ENCODE assay signal across 2 cellular contexts in the genomic region with DNA sequence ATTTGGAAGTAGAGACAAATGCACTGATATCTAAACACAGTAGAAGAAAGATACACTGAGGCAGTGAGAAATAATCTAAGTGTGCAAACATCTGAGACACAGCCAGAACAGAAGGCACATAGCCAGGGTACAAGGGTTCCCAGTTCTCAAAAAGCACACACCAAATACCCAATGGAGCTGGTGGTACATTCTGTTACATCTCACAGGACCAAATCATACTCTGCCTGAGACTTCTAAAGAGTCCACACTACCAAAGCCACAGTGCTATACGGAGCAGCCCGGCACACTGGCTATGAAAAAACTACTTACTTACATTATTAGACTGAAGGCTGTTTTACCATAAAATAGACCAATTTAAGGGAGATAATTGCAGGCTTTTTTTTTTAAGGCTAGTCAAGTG.
TF ChIP-seq lines count a peak whose summit lies in the region.

No MANE protein-coding gene starts in this region.

TF ChIP-seq in liver, 16 proteins besides CTCF, POLR2A, EP300 and RAD21:
- TF ChIP-seq FOXA1 (IDR thresholded peaks at IDR 0.05) (no peak), NR2F2 (IDR thresholded peaks at IDR 0.05) (no peak), FOXA2 (IDR thresholded peaks at IDR 0.05) (no peak), SP1 (IDR thresholded peaks at IDR 0.05) (peak; percentile 21), RXRA (IDR thresholded peaks at IDR 0.05) (peak; percentile 6 to 41), HNF4G (IDR thresholded peaks at IDR 0.05) (peak; percentile 30), HNF4A (conservative IDR thresholded peaks at IDR 0.05) (peak; percentile 76), TAF1 (conservative IDR thresholded peaks at IDR 0.05) (peak; percentile 55), JUND (IDR thresholded peaks at IDR 0.05) (peak in 1 of 2 donors; percentile 64), EGR1 (IDR thresholded peaks at IDR 0.05; ENCODE audit: low read depth in 2 of 2) (no peak)
- TF ChIP-seq, protein P1, sequence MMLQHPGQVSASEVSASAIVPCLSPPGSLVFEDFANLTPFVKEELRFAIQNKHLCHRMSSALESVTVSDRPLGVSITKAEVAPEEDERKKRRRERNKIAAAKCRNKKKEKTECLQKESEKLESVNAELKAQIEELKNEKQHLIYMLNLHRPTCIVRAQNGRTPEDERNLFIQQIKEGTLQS (IDR thresholded peaks at IDR 0.05): no peak
- TF ChIP-seq, protein P2, sequence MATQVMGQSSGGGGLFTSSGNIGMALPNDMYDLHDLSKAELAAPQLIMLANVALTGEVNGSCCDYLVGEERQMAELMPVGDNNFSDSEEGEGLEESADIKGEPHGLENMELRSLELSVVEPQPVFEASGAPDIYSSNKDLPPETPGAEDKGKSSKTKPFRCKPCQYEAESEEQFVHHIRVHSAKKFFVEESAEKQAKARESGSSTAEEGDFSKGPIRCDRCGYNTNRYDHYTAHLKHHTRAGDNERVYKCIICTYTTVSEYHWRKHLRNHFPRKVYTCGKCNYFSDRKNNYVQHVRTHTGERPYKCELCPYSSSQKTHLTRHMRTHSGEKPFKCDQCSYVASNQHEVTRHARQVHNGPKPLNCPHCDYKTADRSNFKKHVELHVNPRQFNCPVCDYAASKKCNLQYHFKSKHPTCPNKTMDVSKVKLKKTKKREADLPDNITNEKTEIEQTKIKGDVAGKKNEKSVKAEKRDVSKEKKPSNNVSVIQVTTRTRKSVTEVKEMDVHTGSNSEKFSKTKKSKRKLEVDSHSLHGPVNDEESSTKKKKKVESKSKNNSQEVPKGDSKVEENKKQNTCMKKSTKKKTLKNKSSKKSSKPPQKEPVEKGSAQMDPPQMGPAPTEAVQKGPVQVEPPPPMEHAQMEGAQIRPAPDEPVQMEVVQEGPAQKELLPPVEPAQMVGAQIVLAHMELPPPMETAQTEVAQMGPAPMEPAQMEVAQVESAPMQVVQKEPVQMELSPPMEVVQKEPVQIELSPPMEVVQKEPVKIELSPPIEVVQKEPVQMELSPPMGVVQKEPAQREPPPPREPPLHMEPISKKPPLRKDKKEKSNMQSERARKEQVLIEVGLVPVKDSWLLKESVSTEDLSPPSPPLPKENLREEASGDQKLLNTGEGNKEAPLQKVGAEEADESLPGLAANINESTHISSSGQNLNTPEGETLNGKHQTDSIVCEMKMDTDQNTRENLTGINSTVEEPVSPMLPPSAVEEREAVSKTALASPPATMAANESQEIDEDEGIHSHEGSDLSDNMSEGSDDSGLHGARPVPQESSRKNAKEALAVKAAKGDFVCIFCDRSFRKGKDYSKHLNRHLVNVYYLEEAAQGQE (IDR thresholded peaks at IDR 0.05): peak; percentile 72
- TF ChIP-seq, protein P3, sequence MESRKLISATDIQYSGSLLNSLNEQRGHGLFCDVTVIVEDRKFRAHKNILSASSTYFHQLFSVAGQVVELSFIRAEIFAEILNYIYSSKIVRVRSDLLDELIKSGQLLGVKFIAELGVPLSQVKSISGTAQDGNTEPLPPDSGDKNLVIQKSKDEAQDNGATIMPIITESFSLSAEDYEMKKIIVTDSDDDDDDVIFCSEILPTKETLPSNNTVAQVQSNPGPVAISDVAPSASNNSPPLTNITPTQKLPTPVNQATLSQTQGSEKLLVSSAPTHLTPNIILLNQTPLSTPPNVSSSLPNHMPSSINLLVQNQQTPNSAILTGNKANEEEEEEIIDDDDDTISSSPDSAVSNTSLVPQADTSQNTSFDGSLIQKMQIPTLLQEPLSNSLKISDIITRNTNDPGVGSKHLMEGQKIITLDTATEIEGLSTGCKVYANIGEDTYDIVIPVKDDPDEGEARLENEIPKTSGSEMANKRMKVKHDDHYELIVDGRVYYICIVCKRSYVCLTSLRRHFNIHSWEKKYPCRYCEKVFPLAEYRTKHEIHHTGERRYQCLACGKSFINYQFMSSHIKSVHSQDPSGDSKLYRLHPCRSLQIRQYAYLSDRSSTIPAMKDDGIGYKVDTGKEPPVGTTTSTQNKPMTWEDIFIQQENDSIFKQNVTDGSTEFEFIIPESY (IDR thresholded peaks at IDR 0.05): peak; percentile 90
- TF ChIP-seq, protein P4, sequence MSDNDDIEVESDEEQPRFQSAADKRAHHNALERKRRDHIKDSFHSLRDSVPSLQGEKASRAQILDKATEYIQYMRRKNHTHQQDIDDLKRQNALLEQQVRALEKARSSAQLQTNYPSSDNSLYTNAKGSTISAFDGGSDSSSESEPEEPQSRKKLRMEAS (IDR thresholded peaks at IDR 0.05): peak; percentile 26
TF ChIP-seq in liver: peak in this region for 9.

TF ChIP-seq in HepG2, 621 proteins besides CTCF, POLR2A, EP300 and RAD21:
- no peak for TF ChIP-seq HHEX (CRISPR knock-in tag; IDR thresholded peaks at IDR 0.05)
- TF ChIP-seq HMG20B (CRISPR knock-in tag; conservative IDR thresholded peaks at IDR 0.05): no peak
- TF ChIP-seq ZNF446 (CRISPR knock-in tag; IDR thresholded peaks at IDR 0.05): no peak
- no peak for TF ChIP-seq SMARCE1 (IDR thresholded peaks at IDR 0.05; ENCODE audit: borderline replicate concordance)
- no peak for TF ChIP-seq ZBTB7B (CRISPR knock-in tag; IDR thresholded peaks at IDR 0.05)
- TF ChIP-seq RFX5 (IDR thresholded peaks at IDR 0.05; ENCODE audit: low read depth, low read length): no peak
- no peak for TF ChIP-seq NFRKB (IDR thresholded peaks at IDR 0.05)
- no peak for TF ChIP-seq NCOA1 (CRISPR knock-in tag; IDR thresholded peaks at IDR 0.05)
- TF ChIP-seq, protein P5, sequence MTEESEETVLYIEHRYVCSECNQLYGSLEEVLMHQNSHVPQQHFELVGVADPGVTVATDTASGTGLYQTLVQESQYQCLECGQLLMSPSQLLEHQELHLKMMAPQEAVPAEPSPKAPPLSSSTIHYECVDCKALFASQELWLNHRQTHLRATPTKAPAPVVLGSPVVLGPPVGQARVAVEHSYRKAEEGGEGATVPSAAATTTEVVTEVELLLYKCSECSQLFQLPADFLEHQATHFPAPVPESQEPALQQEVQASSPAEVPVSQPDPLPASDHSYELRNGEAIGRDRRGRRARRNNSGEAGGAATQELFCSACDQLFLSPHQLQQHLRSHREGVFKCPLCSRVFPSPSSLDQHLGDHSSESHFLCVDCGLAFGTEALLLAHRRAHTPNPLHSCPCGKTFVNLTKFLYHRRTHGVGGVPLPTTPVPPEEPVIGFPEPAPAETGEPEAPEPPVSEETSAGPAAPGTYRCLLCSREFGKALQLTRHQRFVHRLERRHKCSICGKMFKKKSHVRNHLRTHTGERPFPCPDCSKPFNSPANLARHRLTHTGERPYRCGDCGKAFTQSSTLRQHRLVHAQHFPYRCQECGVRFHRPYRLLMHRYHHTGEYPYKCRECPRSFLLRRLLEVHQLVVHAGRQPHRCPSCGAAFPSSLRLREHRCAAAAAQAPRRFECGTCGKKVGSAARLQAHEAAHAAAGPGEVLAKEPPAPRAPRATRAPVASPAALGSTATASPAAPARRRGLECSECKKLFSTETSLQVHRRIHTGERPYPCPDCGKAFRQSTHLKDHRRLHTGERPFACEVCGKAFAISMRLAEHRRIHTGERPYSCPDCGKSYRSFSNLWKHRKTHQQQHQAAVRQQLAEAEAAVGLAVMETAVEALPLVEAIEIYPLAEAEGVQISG (CRISPR knock-in tag; IDR thresholded peaks at IDR 0.05): no peak
- no peak for TF ChIP-seq ZSCAN30 (CRISPR knock-in tag; IDR thresholded peaks at IDR 0.05)
- no peak for TF ChIP-seq JARID2 (CRISPR knock-in tag; IDR thresholded peaks at IDR 0.05; ENCODE audit: insufficient replicate concordance)
- no peak for TF ChIP-seq NR2F1 (CRISPR knock-in tag; IDR thresholded peaks at IDR 0.05)
- TF ChIP-seq, protein P6, sequence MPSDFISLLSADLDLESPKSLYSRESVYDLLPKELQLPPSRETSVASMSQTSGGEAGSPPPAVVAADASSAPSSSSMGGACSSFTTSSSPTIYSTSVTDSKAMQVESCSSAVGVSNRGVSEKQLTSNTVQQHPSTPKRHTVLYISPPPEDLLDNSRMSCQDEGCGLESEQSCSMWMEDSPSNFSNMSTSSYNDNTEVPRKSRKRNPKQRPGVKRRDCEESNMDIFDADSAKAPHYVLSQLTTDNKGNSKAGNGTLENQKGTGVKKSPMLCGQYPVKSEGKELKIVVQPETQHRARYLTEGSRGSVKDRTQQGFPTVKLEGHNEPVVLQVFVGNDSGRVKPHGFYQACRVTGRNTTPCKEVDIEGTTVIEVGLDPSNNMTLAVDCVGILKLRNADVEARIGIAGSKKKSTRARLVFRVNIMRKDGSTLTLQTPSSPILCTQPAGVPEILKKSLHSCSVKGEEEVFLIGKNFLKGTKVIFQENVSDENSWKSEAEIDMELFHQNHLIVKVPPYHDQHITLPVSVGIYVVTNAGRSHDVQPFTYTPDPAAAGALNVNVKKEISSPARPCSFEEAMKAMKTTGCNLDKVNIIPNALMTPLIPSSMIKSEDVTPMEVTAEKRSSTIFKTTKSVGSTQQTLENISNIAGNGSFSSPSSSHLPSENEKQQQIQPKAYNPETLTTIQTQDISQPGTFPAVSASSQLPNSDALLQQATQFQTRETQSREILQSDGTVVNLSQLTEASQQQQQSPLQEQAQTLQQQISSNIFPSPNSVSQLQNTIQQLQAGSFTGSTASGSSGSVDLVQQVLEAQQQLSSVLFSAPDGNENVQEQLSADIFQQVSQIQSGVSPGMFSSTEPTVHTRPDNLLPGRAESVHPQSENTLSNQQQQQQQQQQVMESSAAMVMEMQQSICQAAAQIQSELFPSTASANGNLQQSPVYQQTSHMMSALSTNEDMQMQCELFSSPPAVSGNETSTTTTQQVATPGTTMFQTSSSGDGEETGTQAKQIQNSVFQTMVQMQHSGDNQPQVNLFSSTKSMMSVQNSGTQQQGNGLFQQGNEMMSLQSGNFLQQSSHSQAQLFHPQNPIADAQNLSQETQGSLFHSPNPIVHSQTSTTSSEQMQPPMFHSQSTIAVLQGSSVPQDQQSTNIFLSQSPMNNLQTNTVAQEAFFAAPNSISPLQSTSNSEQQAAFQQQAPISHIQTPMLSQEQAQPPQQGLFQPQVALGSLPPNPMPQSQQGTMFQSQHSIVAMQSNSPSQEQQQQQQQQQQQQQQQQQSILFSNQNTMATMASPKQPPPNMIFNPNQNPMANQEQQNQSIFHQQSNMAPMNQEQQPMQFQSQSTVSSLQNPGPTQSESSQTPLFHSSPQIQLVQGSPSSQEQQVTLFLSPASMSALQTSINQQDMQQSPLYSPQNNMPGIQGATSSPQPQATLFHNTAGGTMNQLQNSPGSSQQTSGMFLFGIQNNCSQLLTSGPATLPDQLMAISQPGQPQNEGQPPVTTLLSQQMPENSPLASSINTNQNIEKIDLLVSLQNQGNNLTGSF (CRISPR knock-in tag; IDR thresholded peaks at IDR 0.05): no peak
- no peak for TF ChIP-seq SRSF1 (optimal IDR thresholded peaks at IDR 0.05; ENCODE audit: low read depth, low read length)
- no peak for TF ChIP-seq ZNF879 (CRISPR knock-in tag; IDR thresholded peaks at IDR 0.05)
- TF ChIP-seq ZNF496 (CRISPR knock-in tag; IDR thresholded peaks at IDR 0.05; ENCODE audit: insufficient replicate concordance): no peak
